ENCODE assay signal across 7 cellular contexts in genomic region chr22:22593964-22594656, GRCh38. TPM values are rescaled to one million over a fixed set of nuclear protein-coding genes. Genes with fewer than 3 reads are reported as not detected.
DNase-seq lines count a peak whose midpoint lies in the region; ATAC-seq, FAIRE-seq and TF ChIP-seq lines count a peak whose summit lies in the region.

No MANE protein-coding gene starts in this region.

- H3K9ac ChIP-seq in Karpas-422 (ENCODE audit: low read length) (no peak overlapping the region), mammary epithelial cell (ENCODE audit: insufficient read depth, low read length) (no peak overlapping the region), HepG2 (ENCODE audit: insufficient read depth, low read depth, low read length) (no peak overlapping the region)

- no peaks in the 10 kb centered on the region for H3K9me2 ChIP-seq in Karpas-422 (replicated peaks; ENCODE audit: insufficient read depth, low read length)

- dilution Hi-C loops in mammary epithelial cell (cut with HindIII; ENCODE audit: low sequenced_read_pairs): loop anchor here (10.0 to 25.0 kb wide), 2 partner anchors 93 to 521 kb away; no protein-coding TSS in a partner anchor

- TF ChIP-seq CTCF in mammary epithelial cell (conservative IDR thresholded peaks at IDR 0.05 in 1 of 2, IDR thresholded peaks at IDR 0.05 in 1 of 2; ENCODE audit: extremely low read depth in 1 of 2, insufficient read depth in 1 of 2, low read depth in 1 of 2, low read length in 2 of 2): peak; percentile 54 to 61
- peak; percentile 75 for TF ChIP-seq CTCF in HepG2 (CRISPR knock-in tag; IDR thresholded peaks at IDR 0.05)

- H3K4me1 ChIP-seq in Karpas-422 (ENCODE audit: low read length) (no peaks in the 10 kb centered on the region), mammary epithelial cell (ENCODE audit: insufficient read depth, low read length) (no peaks in the 10 kb centered on the region), HepG2 (ENCODE audit: insufficient read depth, low read length) (no peaks in the 10 kb centered on the region)

- no peak overlapping the region for H2AFZ ChIP-seq in Karpas-422 (ENCODE audit: low read length)
- H2AFZ ChIP-seq in mammary epithelial cell (ENCODE audit: low read depth, low read length): no peak overlapping the region
- H2AFZ ChIP-seq in HepG2 (ENCODE audit: low read length): no peak overlapping the region

- no peaks in the 10 kb centered on the region for H3K79me2 ChIP-seq in Karpas-422 (ENCODE audit: low read length)
- H3K79me2 ChIP-seq in mammary epithelial cell (ENCODE audit: insufficient read depth, low read length): no peaks in the 10 kb centered on the region
- H3K79me2 ChIP-seq in HepG2 (ENCODE audit: insufficient read depth, low read length): no peaks in the 10 kb centered on the region

- DNase-seq in GDM1 (lab: John Stamatoyannopoulos, UW) (peak; percentile 45), Karpas-422 (peak; percentile 87), T-helper 9 cell (peak; percentile 32), mammary epithelial cell (peak; percentile 8), HepG2 (ENCODE audit: low spot score) (peak; percentile 27)
- DNase-seq in stimulated activated CD8-positive, alpha-beta memory T cell treated with anti-CD3 and anti-CD28 coated beads, Interleukin-4, amount 100 ng/mL, for 4 hours (ENCODE audit: low read depth in 2 of 2, low spot score in 1 of 2): peak; percentile 13 to 19

- peak; percentile 68 for FAIRE-seq in HepG2 (lab: Jason Lieb, UNC)

- BruUV-seq in mammary epithelial cell (replicated peaks; lab: Mats Ljungman, UMichigan) (no TSS peak), HepG2 (replicated peaks; lab: Mats Ljungman, UMichigan) (no TSS peak)

- H3K4me3 ChIP-seq in Karpas-422 (ENCODE audit: low read length) (no peak overlapping the region), mammary epithelial cell (replicated peaks in 1 of 3; ENCODE audit: insufficient read depth in 1 of 3, low read depth in 2 of 3, low read length in 3 of 3) (no peak overlapping the region), HepG2 (replicated peaks in 1 of 3; ENCODE audit: insufficient read depth in 1 of 3, low read depth in 2 of 3, low read length in 3 of 3) (no peak overlapping the region)

- 51% methylated on average over 10 of the region's 10 CpGs for WGBS in mammary epithelial cell (ENCODE audit: low coverage, missing lambda C conversion rate)
- WGBS in HepG2 (ENCODE audit: low lambda C conversion rate): 11% methylated on average over 10 of the region's 10 CpGs

- CTCF ChIA-PET in mammary epithelial cell (lab: Charles Lee; ENCODE audit: low non-redundant PET) (no interaction called here), HepG2 (lab: Yijun Ruan, JAX; ENCODE audit: low intra/inter-chr PET ratio, low total read pairs) (interaction anchor here (0.7 kb wide), 1 partner anchor 35 kb away, joined by 3 read pairs; the partner anchor contains the start of gene PRAME)

- POLR2A ChIA-PET in HepG2 (lab: Yijun Ruan, JAX): no interaction called here

- H3K27me3 ChIP-seq in Karpas-422 (ENCODE audit: low read length) (no peaks in the 10 kb centered on the region), mammary epithelial cell (ENCODE audit: insufficient read depth, low read length) (no peaks in the 10 kb centered on the region), HepG2 (ENCODE audit: control insufficient read depth in 1 of 2, insufficient read depth in 2 of 2, low read length in 2 of 2) (peaks cover 4 to 19% of the 10 kb centered on the region in 2 experiments; a peak in 2 of 5 replicates)

- H3K27ac ChIP-seq in Karpas-422 (ENCODE audit: low read length): no peak overlapping the region
- no peak overlapping the region for H3K27ac ChIP-seq in mammary epithelial cell (ENCODE audit: insufficient read depth, low read depth, low read length)
- H3K27ac ChIP-seq in HepG2 (ENCODE audit: extremely low read length, insufficient read depth, low read length): no peak overlapping the region

- H3K4me2 ChIP-seq in Karpas-422 (ENCODE audit: low read depth, low read length, poor library complexity, severe bottlenecking) (no peak overlapping the region), mammary epithelial cell (ENCODE audit: insufficient read depth, low read depth, low read length) (no peak overlapping the region), HepG2 (ENCODE audit: low read depth, low read length) (no peak overlapping the region)

- H3K9me3 ChIP-seq in Karpas-422 (ENCODE audit: low read length) (no peaks in the 10 kb centered on the region), mammary epithelial cell (replicated peaks; ENCODE audit: insufficient read depth, low read length) (no peaks in the 10 kb centered on the region), HepG2 (ENCODE audit: low read length) (no peaks in the 10 kb centered on the region)

- TF ChIP-seq POLR2A in HepG2 (IDR thresholded peaks at IDR 0.05; ENCODE audit: insufficient read depth in 1 of 2, low read depth in 2 of 2, low read length in 2 of 2): no peak

- no peaks in the 10 kb centered on the region; the same call in 1 of the 2 replicates for H4K20me1 ChIP-seq in Karpas-422 (ENCODE audit: insufficient read depth, low read depth, low read length)
- no peaks in the 10 kb centered on the region for H4K20me1 ChIP-seq in mammary epithelial cell (ENCODE audit: insufficient read depth, low read length)
- H4K20me1 ChIP-seq in HepG2 (ENCODE audit: insufficient read depth, low read length): no peaks in the 10 kb centered on the region

- in situ Hi-C loops in mammary epithelial cell (cut with MboI; ENCODE audit: low sequenced_read_pairs in 2 of 2): loop anchor here in 1 of 2 donors (25.0 kb wide), 2 partner anchors 93 to 293 kb away; partner anchors contain the start of gene IGLL5
- in situ Hi-C loops in HepG2 (cut with HindIII; ENCODE audit: extremely low pct_ligation_motif_present, low pct_unique_long_range_greater_than_20kb): no loop called here

- H3K36me3 ChIP-seq in Karpas-422 (ENCODE audit: insufficient read depth, low read length) (no peaks in the 10 kb centered on the region), mammary epithelial cell (ENCODE audit: insufficient read depth, low read length) (no peaks in the 10 kb centered on the region), HepG2 (replicated peaks in 1 of 2; ENCODE audit: control insufficient read depth in 1 of 2, insufficient read depth in 2 of 2, low read length in 2 of 2) (no peaks in the 10 kb centered on the region)

- ATAC-seq in HepG2 (peak; percentile 80), HG03460 (IDR thresholded peaks at IDR 0.05; ENCODE audit: unreplicated experiment) (no peak)

- intact Hi-C loops in mammary epithelial cell (cut with micrococcal nuclease): loop anchor here (2.0 kb wide), 1 partner anchor 93 kb away; no protein-coding TSS in a partner anchor
- intact Hi-C loops in HepG2 (cut with micrococcal nuclease; ENCODE audit: unreplicated experiment): no loop called here

- TF ChIP-seq EP300 in HepG2 (IDR thresholded peaks at IDR 0.05; ENCODE audit: low read depth in 2 of 2, low read length in 2 of 2) (no peak), HepG2 (CRISPR knock-in tag; IDR thresholded peaks at IDR 0.05; ENCODE audit: borderline replicate concordance) (no peak)

- no peak for TF ChIP-seq RAD21 in HepG2 (CRISPR knock-in tag; IDR thresholded peaks at IDR 0.05)

RNA-seq across cellular contexts. Expression of gene PRAME, which starts 35.0 kb away (rescaled TPM):
- total RNA-seq in Karpas-422 (2014; rRNA removed; shearing (Covaris generic); ENCODE audit: low replicate concordance): 2.6 and 4.9 TPM in 2 replicates
- total RNA-seq in mammary epithelial cell (not detected), HepG2 (2016; rRNA removed; fragmentation: Illumina TruSeq; extraction: Trizol) (0.11 and 0.45 TPM in 2 replicates)
- polyA plus RNA-seq in mammary epithelial cell (0.05 TPM), HepG2 (2011; rRNA removed) (0.83 and 1.1 TPM in 2 replicates)
- polyA minus RNA-seq in mammary epithelial cell: not detected
- not detected in 2 replicates for total RNA-seq in HepG2 (2016; cell fraction: cytosol; rRNA removed; fragmentation: Illumina TruSeq; extraction: Trizol; ENCODE audit: low read depth)
- total RNA-seq in HepG2 (2016; cell fraction: insoluble cytoplasmic fraction; rRNA removed; fragmentation: Illumina TruSeq; extraction: Trizol): 0.35 and 0.39 TPM in 2 replicates
- 0.10 TPM in 1 of 2 replicates, not detected in the other for total RNA-seq in HepG2 (2016; cell fraction: membrane; rRNA removed; fragmentation: Illumina TruSeq; extraction: Trizol)
- 0.22 and 0.34 TPM in 2 replicates for total RNA-seq in HepG2 (2016; cell fraction: nucleus; rRNA removed; fragmentation: Illumina TruSeq; extraction: Trizol)
- polyA plus RNA-seq in HepG2 (2011; cell fraction: cytosol; rRNA removed): 0.98 and 1.2 TPM in 2 replicates
- polyA plus RNA-seq in HepG2 (2011; cell fraction: nucleus; rRNA removed): 1.8 and 2.4 TPM in 2 replicates
- 0.57 and 0.99 TPM in 2 replicates for polyA plus RNA-seq in HepG2 (2012)
- 0.09 TPM in 1 of 2 replicates, not detected in the other for polyA plus RNA-seq in HepG2 (2016; cell fraction: cytosol; fragmentation: Illumina TruSeq; extraction: Trizol; ENCODE audit: low read depth)
- 0.32 and 0.41 TPM in 2 replicates for polyA plus RNA-seq in HepG2 (2016; cell fraction: insoluble cytoplasmic fraction; fragmentation: Illumina TruSeq; extraction: Trizol; ENCODE audit: low read depth)
- 0.07 TPM in 1 of 2 replicates, not detected in the other for polyA plus RNA-seq in HepG2 (2016; cell fraction: membrane; fragmentation: Illumina TruSeq; extraction: Trizol; ENCODE audit: low read depth)
- polyA plus RNA-seq in HepG2 (2016; cell fraction: nucleus; fragmentation: Illumina TruSeq; extraction: Trizol; ENCODE audit: insufficient read depth, low read depth): 0.37 and 0.60 TPM in 2 replicates
- polyA minus RNA-seq in HepG2 (2011; rRNA and poly(A)+ RNA removed; ENCODE audit: low replicate concordance): 5.8 and 37.0 TPM in 2 replicates
- polyA minus RNA-seq in HepG2 (2011; cell fraction: cytosol; rRNA and poly(A)+ RNA removed): 0.79 TPM in 2 replicates
- 0.13 TPM in 1 of 2 replicates, not detected in the other for polyA minus RNA-seq in HepG2 (2011; cell fraction: nucleus; rRNA and poly(A)+ RNA removed)

RNA-seq across cellular contexts. Expression of gene GGTLC2, which starts 50.3 kb away (rescaled TPM):
- total RNA-seq in Karpas-422 (2014; rRNA removed; shearing (Covaris generic); ENCODE audit: low replicate concordance): not detected in 2 replicates
- not detected for total RNA-seq in mammary epithelial cell
- polyA plus RNA-seq in mammary epithelial cell: not detected
- polyA minus RNA-seq in mammary epithelial cell: not detected
- not detected in 2 replicates for total RNA-seq in HepG2 (2016; rRNA removed; fragmentation: Illumina TruSeq; extraction: Trizol)
- total RNA-seq in HepG2 (2016; cell fraction: cytosol; rRNA removed; fragmentation: Illumina TruSeq; extraction: Trizol; ENCODE audit: low read depth): not detected in 2 replicates
- not detected in 2 replicates for total RNA-seq in HepG2 (2016; cell fraction: insoluble cytoplasmic fraction; rRNA removed; fragmentation: Illumina TruSeq; extraction: Trizol)
- not detected in 2 replicates for total RNA-seq in HepG2 (2016; cell fraction: membrane; rRNA removed; fragmentation: Illumina TruSeq; extraction: Trizol)
- not detected in 2 replicates for total RNA-seq in HepG2 (2016; cell fraction: nucleus; rRNA removed; fragmentation: Illumina TruSeq; extraction: Trizol)
- not detected in 2 replicates for polyA plus RNA-seq in HepG2 (2011; rRNA removed)
- 0.06 and 0.07 TPM in 2 replicates for polyA plus RNA-seq in HepG2 (2011; cell fraction: cytosol; rRNA removed)
- 0.43 TPM in 1 of 2 replicates, not detected in the other for polyA plus RNA-seq in HepG2 (2011; cell fraction: nucleus; rRNA removed)
- polyA plus RNA-seq in HepG2 (2012): not detected in 2 replicates
- polyA plus RNA-seq in HepG2 (2016; cell fraction: cytosol; fragmentation: Illumina TruSeq; extraction: Trizol; ENCODE audit: low read depth): not detected in 2 replicates
- polyA plus RNA-seq in HepG2 (2016; cell fraction: insoluble cytoplasmic fraction; fragmentation: Illumina TruSeq; extraction: Trizol; ENCODE audit: low read depth): not detected in 2 replicates
- polyA plus RNA-seq in HepG2 (2016; cell fraction: membrane; fragmentation: Illumina TruSeq; extraction: Trizol; ENCODE audit: low read depth): not detected in 2 replicates
- polyA plus RNA-seq in HepG2 (2016; cell fraction: nucleus; fragmentation: Illumina TruSeq; extraction: Trizol; ENCODE audit: insufficient read depth, low read depth): not detected in 2 replicates
- not detected in 2 replicates for polyA minus RNA-seq in HepG2 (2011; rRNA and poly(A)+ RNA removed; ENCODE audit: low replicate concordance)
- not detected in 2 replicates for polyA minus RNA-seq in HepG2 (2011; cell fraction: cytosol; rRNA and poly(A)+ RNA removed)
- not detected in 2 replicates for polyA minus RNA-seq in HepG2 (2011; cell fraction: nucleus; rRNA and poly(A)+ RNA removed)

Comparison
In these comparisons a context has a peak if more than half of its experiments do, and no peak if none do; other contexts are left out.
1. DNase-seq: peak in every context shown above with its lines; median percentile 87 in Karpas-422; 45 in GDM1; 32 in T-helper 9 cell; 27 in HepG2; 16 in stimulated activated CD8-positive, alpha-beta memory T cell treated with anti-CD3 and anti-CD28 coated beads, Interleukin-4, amount 100 ng/mL, for 4 hours; 8 in mammary epithelial cell.